Comparison of ENCODE assay signal across 1 cellular context in genomic region chr6:135257641-135258405, GRCh38.
TF ChIP-seq lines count a peak whose summit lies in the region.

No MANE protein-coding gene starts in this region.

TF ChIP-seq in GM23338, 12 proteins besides CTCF, POLR2A, EP300 and RAD21 (continued from another document):
- TF ChIP-seq ZNF462 (CRISPR knock-in tag; IDR thresholded peaks at IDR 0.05) = no peak
- TF ChIP-seq REST (IDR thresholded peaks at IDR 0.05; ENCODE audit: unreplicated experiment) = no peak
- no peak for TF ChIP-seq EZH2 (IDR thresholded peaks at IDR 0.05; ENCODE audit: low read depth, unreplicated experiment)
- no peak for TF ChIP-seq NANOG (IDR thresholded peaks at IDR 0.05; ENCODE audit: borderline replicate concordance)
- TF ChIP-seq POLR2AphosphoS5 (IDR thresholded peaks at IDR 0.05; ENCODE audit: low read depth) = no peak
TF ChIP-seq in GM23338: peak in this region for 0.
